ENCODE assay signal across 3 cellular contexts in genomic region chr17:43721537-43722268, GRCh38.
A peak's percentile ranks its signal among the peaks of the same experiment; 100 is the strongest.
TF ChIP-seq lines count a peak whose summit lies in the region.

No MANE protein-coding gene starts in this region.

TF ChIP-seq in SK-N-SH, 30 proteins besides CTCF, POLR2A, EP300 and RAD21:
- TF ChIP-seq GATA2 (CRISPR knock-in tag; IDR thresholded peaks at IDR 0.05): no peak

TF ChIP-seq in SK-N-SH treated with all-trans-retinoic acid at 6 μM for 48 hours, 23 proteins besides CTCF, POLR2A, EP300 and RAD21:
- no peak for TF ChIP-seq PPARA (CRISPR knock-in tag; IDR thresholded peaks at IDR 0.05; ENCODE audit: borderline replicate concordance)
- TF ChIP-seq ZFP30 (CRISPR knock-in tag; IDR thresholded peaks at IDR 0.05): no peak
- TF ChIP-seq ZFP3 (CRISPR knock-in tag; IDR thresholded peaks at IDR 0.05): no peak
- no peak for TF ChIP-seq TSHZ2 (CRISPR knock-in tag; IDR thresholded peaks at IDR 0.05)
- TF ChIP-seq ZNF565 (CRISPR knock-in tag; conservative IDR thresholded peaks at IDR 0.05; ENCODE audit: low read depth): no peak
- TF ChIP-seq TOX (CRISPR knock-in tag; IDR thresholded peaks at IDR 0.05; ENCODE audit: borderline replicate concordance): no peak
- no peak for TF ChIP-seq TCF4 (CRISPR knock-in tag; IDR thresholded peaks at IDR 0.05; ENCODE audit: borderline replicate concordance)
- no peak for TF ChIP-seq CSDC2 (CRISPR knock-in tag; IDR thresholded peaks at IDR 0.05)
- TF ChIP-seq ZNF70 (CRISPR knock-in tag; IDR thresholded peaks at IDR 0.05): no peak
- TF ChIP-seq BACH2 (CRISPR knock-in tag; IDR thresholded peaks at IDR 0.05; ENCODE audit: borderline replicate concordance): no peak
- no peak for TF ChIP-seq RARB (CRISPR knock-in tag; IDR thresholded peaks at IDR 0.05)
- no peak for TF ChIP-seq ZNF8 (CRISPR knock-in tag; IDR thresholded peaks at IDR 0.05)
- TF ChIP-seq CSRNP3 (CRISPR knock-in tag; IDR thresholded peaks at IDR 0.05): no peak
TF ChIP-seq in SK-N-SH treated with all-trans-retinoic acid at 6 μM for 48 hours: peak in this region for 0.

TF ChIP-seq in K562, 482 proteins besides CTCF, POLR2A, EP300 and RAD21:
- TF ChIP-seq SMARCA4 (IDR thresholded peaks at IDR 0.05) (0 out of 2 replicates have a peak, but pooled peaks have one; percentile 12), MAFK (IDR thresholded peaks at IDR 0.05; ENCODE audit: low read length) (peak; percentile 78), ZNF316 (IDR thresholded peaks at IDR 0.05) (peak; percentile 85), NFE2 (IDR thresholded peaks at IDR 0.05; ENCODE audit: low read depth) (peak; percentile 70), ZNF592 (IDR thresholded peaks at IDR 0.05) (0 out of 2 replicates have a peak, but pooled peaks have one; percentile 43), RFX7 (CRISPR knock-in tag; IDR thresholded peaks at IDR 0.05) (no peak), NFXL1 (CRISPR knock-in tag; IDR thresholded peaks at IDR 0.05) (no peak), SRSF7 (optimal IDR thresholded peaks at IDR 0.05; ENCODE audit: low read depth, low read length) (no peak), C11orf30 (IDR thresholded peaks at IDR 0.05; ENCODE audit: low read depth) (peak; percentile 89), MAFG (tag; conservative IDR thresholded peaks at IDR 0.05) (peak; percentile 82), MAFF (IDR thresholded peaks at IDR 0.05; ENCODE audit: low read length) (peak; percentile 67; the same call in 1 of the 2 replicates)
